In the genomic region with DNA sequence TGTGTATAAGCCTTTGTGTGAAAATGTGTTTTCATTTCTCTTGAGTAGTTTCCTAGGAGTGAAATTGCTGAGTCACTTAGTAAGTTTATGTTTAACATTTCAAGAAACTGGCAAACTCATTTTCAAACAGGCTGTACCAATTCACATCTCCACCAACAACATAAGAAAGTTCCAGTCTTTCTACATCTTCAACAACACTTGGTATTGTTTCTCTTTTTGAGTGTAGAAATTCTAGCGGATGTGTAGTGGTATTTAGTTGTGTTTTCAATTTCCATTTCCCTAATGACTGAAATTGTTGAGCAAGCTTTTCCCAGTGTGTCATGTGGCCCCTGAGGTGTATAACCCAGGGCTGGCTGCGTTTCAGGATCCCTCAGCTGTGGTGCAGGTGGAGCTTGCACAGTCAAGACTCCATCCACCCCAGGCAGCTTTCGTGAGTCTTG, we compare ENCODE assay signal across 9 cellular contexts.
DNase-seq lines count a peak whose midpoint lies in the region; ATAC-seq, FAIRE-seq and TF ChIP-seq lines count a peak whose summit lies in the region.
"Had no signal": no experiment of that assay in that cellular context is flagged by ENCODE, and none has a peak within 500 bp of the region (broad histone marks: within the 10 kb centered on the region; RNA-seq: fewer than 3 reads in every experiment).

No MANE protein-coding gene starts in this region.

- WGBS in pancreas, 2 donors: 51 to 61% methylated on average over 3 of the region's 3 CpGs

- H3K79me2 ChIP-seq in GM23338 (replicated peaks; ENCODE audit: insufficient read depth) (no peaks in the 10 kb centered on the region), KMS-11 (ENCODE audit: insufficient read depth, low read depth) (no peaks in the 10 kb centered on the region), neural progenitor cell (ENCODE audit: low read depth) (no peaks in the 10 kb centered on the region)

- H3K27ac Mint-ChIP-seq in GM23338 (no peak overlapping the region), neural progenitor cell (no peak overlapping the region)

- TF ChIP-seq POLR2A in uterus (IDR thresholded peaks at IDR 0.05): no peak

- H3K4me3 Mint-ChIP-seq in GM23338 (no peak overlapping the region), neural progenitor cell (no peak overlapping the region)

- ATAC-seq in GM23338: no peak
- no peak for ATAC-seq in pancreas
- ATAC-seq: left cardiac atrium had no signal

- peak; percentile 49 for DNase-seq in activated CD4-positive, alpha-beta T cell treated with anti-CD3 and anti-CD28 coated beads for 48 hours
- DNase-seq in activated CD4-positive, alpha-beta T cell treated with anti-CD3 and anti-CD28 coated beads for 1 hour: no peak
- DNase-seq in GM23338 (ENCODE audit: low spot score) (no peak), neural progenitor cell (ENCODE audit: low spot score) (no peak), HuH-7.5 (ENCODE audit: low spot score) (no peak), uterus (no peak), pancreas (no peak)
- DNase-seq: left cardiac atrium had no signal

- TF ChIP-seq CTCF in GM23338 (conservative IDR thresholded peaks at IDR 0.05; ENCODE audit: low read depth in 2 of 2) (no peak), KMS-11 (conservative IDR thresholded peaks at IDR 0.05; ENCODE audit: low read depth, low read length) (no peak), neural progenitor cell (IDR thresholded peaks at IDR 0.05) (no peak), uterus (IDR thresholded peaks at IDR 0.05) (no peak), pancreas (IDR thresholded peaks at IDR 0.05) (no peak)

- intact Hi-C loops in uterus (cut with DNase I; ENCODE audit: low total_unique reads) (no loop called here), pancreas (cut with DNase I) (no loop called here)

- H3K4me1 ChIP-seq in GM23338 (ENCODE audit: insufficient read depth): no peaks in the 10 kb centered on the region
- H3K4me1 ChIP-seq in KMS-11 (ENCODE audit: low read depth, poor library complexity, severe bottlenecking): peaks cover 24% of the 10 kb centered on the region
- H3K4me1 ChIP-seq in neural progenitor cell: no peaks in the 10 kb centered on the region
- H3K4me1 ChIP-seq in uterus: no peaks in the 10 kb centered on the region
- no peaks in the 10 kb centered on the region for H3K4me1 ChIP-seq in pancreas

- H3K9me3 ChIP-seq in neural progenitor cell (ENCODE audit: low read depth) (no peaks in the 10 kb centered on the region), uterus (no peaks in the 10 kb centered on the region), pancreas (no peaks in the 10 kb centered on the region)

- H3K27me3 Mint-ChIP-seq in GM23338 (ENCODE audit: insufficient read depth, low read depth, poor library complexity) (no peaks in the 10 kb centered on the region), neural progenitor cell (ENCODE audit: insufficient read depth, low read depth) (peaks cover 2% of the 10 kb centered on the region)

- H3K9me2 ChIP-seq in GM23338 (ENCODE audit: insufficient read depth): no peaks in the 10 kb centered on the region

- H3K27me3 ChIP-seq in GM23338 (ENCODE audit: insufficient read depth) (no peaks in the 10 kb centered on the region), KMS-11 (ENCODE audit: insufficient read depth, low read depth) (no peaks in the 10 kb centered on the region), neural progenitor cell (no peaks in the 10 kb centered on the region), uterus (no peaks in the 10 kb centered on the region), pancreas (no peaks in the 10 kb centered on the region)

- H3K4me1 Mint-ChIP-seq in GM23338 (0 out of 3 replicates have a peak, but pooled peaks cover 3% of the 10 kb centered on the region), neural progenitor cell (no peaks in the 10 kb centered on the region)

- H3K36me3 Mint-ChIP-seq in GM23338 (ENCODE audit: low read depth) (peaks cover 3% of the 10 kb centered on the region; the same call in 1 of the 3 replicates), neural progenitor cell (no peaks in the 10 kb centered on the region)

- peaks cover 12% of the 10 kb centered on the region for H3K9me3 Mint-ChIP-seq in GM23338
- H3K9me3 Mint-ChIP-seq in neural progenitor cell: peaks cover 18% of the 10 kb centered on the region

- H3K4me3 ChIP-seq in GM23338 (no peak overlapping the region), KMS-11 (IDR thresholded peaks at IDR 0.05; ENCODE audit: insufficient read depth, low read depth, low read length) (no peak overlapping the region), neural progenitor cell (no peak overlapping the region), uterus (no peak overlapping the region), pancreas (no peak overlapping the region)

- no peaks in the 10 kb centered on the region for H3K36me3 ChIP-seq in GM23338 (ENCODE audit: insufficient read depth)
- no peaks in the 10 kb centered on the region for H3K36me3 ChIP-seq in KMS-11 (ENCODE audit: insufficient read depth)
- no peaks in the 10 kb centered on the region for H3K36me3 ChIP-seq in neural progenitor cell
- H3K36me3 ChIP-seq in uterus: peaks cover 0 to 3% of the 10 kb centered on the region in 2 donors
- H3K36me3 ChIP-seq in pancreas: no peaks in the 10 kb centered on the region

- FAIRE-seq in pancreas (lab: Jason Lieb, UNC): no peak

- H3K27ac ChIP-seq in GM23338 (ENCODE audit: low read depth) (no peak overlapping the region), KMS-11 (peak overlapping the region; percentile 52; the same call in 1 of the 2 replicates), neural progenitor cell (no peak overlapping the region), uterus (no peak overlapping the region), pancreas (no peak overlapping the region)

- H3F3A ChIP-seq in GM23338 (replicated peaks; ENCODE audit: low read depth): no peaks in the 10 kb centered on the region
- no peaks in the 10 kb centered on the region for H3F3A ChIP-seq in neural progenitor cell (ENCODE audit: low read depth)

- no peak overlapping the region for H3K9ac ChIP-seq in KMS-11
- H3K9ac ChIP-seq in neural progenitor cell: no peak overlapping the region

- H3K4me2 ChIP-seq in GM23338: no peak overlapping the region
- peak overlapping the region; percentile 31 for H3K4me2 ChIP-seq in KMS-11
- H3K4me2 ChIP-seq in neural progenitor cell: no peak overlapping the region

- no peaks in the 10 kb centered on the region for H4K20me1 ChIP-seq in GM23338 (replicated peaks; ENCODE audit: insufficient read depth)
- no peaks in the 10 kb centered on the region for H4K20me1 ChIP-seq in KMS-11 (ENCODE audit: insufficient read depth)
- no peaks in the 10 kb centered on the region for H4K20me1 ChIP-seq in neural progenitor cell (ENCODE audit: low read depth)

- H2AFZ ChIP-seq in GM23338 (peak overlapping the region; percentile 65; the same call in 1 of the 2 replicates), KMS-11 (ENCODE audit: low read depth) (peak overlapping the region; percentile 16; the same call in 1 of the 2 replicates), neural progenitor cell (replicated peaks) (peak overlapping the region; percentile 48)

TF ChIP-seq in GM23338, 12 proteins besides CTCF, POLR2A, EP300 and RAD21 (continues in another document):
- TF ChIP-seq POLR2AphosphoS5 (IDR thresholded peaks at IDR 0.05; ENCODE audit: low read depth) (no peak), EZH2phosphoT487 (IDR thresholded peaks at IDR 0.05; ENCODE audit: unreplicated experiment) (no peak), ZNF114 (CRISPR knock-in tag; IDR thresholded peaks at IDR 0.05) (no peak), EZH2 (IDR thresholded peaks at IDR 0.05; ENCODE audit: low read depth, unreplicated experiment) (no peak), JUNB (IDR thresholded peaks at IDR 0.05; ENCODE audit: unreplicated experiment) (no peak), ZNF331 (CRISPR knock-in tag; IDR thresholded peaks at IDR 0.05; ENCODE audit: low read depth) (no peak), STAT1 (IDR thresholded peaks at IDR 0.05; ENCODE audit: unreplicated experiment) (no peak)
- TF ChIP-seq, protein P1, sequence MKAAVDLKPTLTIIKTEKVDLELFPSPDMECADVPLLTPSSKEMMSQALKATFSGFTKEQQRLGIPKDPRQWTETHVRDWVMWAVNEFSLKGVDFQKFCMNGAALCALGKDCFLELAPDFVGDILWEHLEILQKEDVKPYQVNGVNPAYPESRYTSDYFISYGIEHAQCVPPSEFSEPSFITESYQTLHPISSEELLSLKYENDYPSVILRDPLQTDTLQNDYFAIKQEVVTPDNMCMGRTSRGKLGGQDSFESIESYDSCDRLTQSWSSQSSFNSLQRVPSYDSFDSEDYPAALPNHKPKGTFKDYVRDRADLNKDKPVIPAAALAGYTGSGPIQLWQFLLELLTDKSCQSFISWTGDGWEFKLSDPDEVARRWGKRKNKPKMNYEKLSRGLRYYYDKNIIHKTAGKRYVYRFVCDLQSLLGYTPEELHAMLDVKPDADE (IDR thresholded peaks at IDR 0.05): no peak
